8 cellular contexts compared by ENCODE assay signal in the genomic region with DNA sequence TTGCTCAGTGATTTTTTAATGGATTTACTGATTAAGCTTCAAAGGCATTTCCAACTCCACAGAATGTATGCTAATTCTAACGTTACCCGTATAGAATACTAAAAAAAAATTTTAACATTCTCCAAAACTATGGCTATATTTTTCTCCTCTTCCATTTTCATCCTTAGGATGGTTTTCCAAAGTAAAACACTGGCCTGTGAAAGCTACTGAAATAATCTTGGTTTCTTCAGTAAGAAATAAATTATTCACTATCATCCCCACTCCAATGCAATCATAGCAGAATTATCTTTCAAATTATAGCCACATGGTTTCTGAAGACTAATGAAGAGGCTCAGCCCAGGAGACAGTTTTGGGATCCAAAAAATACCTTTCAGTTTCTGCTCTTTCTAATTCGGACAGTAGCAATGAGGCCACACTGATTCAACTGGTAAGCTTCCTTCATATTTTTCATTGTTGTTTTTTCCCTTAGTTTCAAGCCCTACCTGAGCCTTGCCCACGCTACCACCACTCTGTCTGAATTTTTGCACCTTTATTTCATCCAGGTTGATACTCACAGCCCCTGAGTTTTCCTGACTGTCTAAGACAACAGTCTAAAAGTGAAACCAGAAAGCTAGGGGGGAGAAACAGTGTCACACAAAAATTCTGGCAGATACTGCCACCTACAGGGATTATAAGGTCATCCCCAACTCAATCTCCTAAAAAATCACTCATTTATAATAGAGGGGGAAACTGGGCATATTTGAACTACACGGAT.
DNase-seq lines count a peak whose midpoint lies in the region; FAIRE-seq and TF ChIP-seq lines count a peak whose summit lies in the region.

No MANE protein-coding gene starts in this region.

- H3K9me3 ChIP-seq in A673 (ENCODE audit: low read depth, low read length, poor library complexity, severe bottlenecking), result no peaks in the 10 kb centered on the region
- no peaks in the 10 kb centered on the region for H3K9me3 ChIP-seq in HEK293 (ENCODE audit: control insufficient read depth, insufficient read depth, low read depth, low read length)

- CTCF ChIA-PET in A673 (lab: Charles Lee) (interaction anchor here (1.0 to 2.2 kb wide), 3 partner anchors 373 to 1198 kb away, joined by 3 to 7 read pairs (median 7); no protein-coding TSS in a partner anchor), HEK293 (lab: Yijun Ruan, JAX) (interaction anchor here (0.6 to 2.3 kb wide), 13 partner anchors 9 to 469 kb away, joined by 3 to 10 read pairs (median 4); no protein-coding TSS in a partner anchor)

- H3K4me1 ChIP-seq in A673 (ENCODE audit: insufficient read depth, low read length, poor library complexity, severe bottlenecking), result no peaks in the 10 kb centered on the region
- H3K4me1 ChIP-seq in HEK293 (ENCODE audit: control insufficient read depth, insufficient read depth, low read length), result no peaks in the 10 kb centered on the region
- H3K4me1 ChIP-seq in urinary bladder (ENCODE audit: insufficient read depth), result no peaks in the 10 kb centered on the region

- intact Hi-C loops in A673 (cut with micrococcal nuclease; ENCODE audit: unreplicated experiment), result loop anchor here (2.0 to 10.0 kb wide), 7 partner anchors 261 to 1539 kb away; no protein-coding TSS in a partner anchor

- H3K27me3 ChIP-seq in A673 (replicated peaks; ENCODE audit: insufficient read depth, low read depth, low read length, poor library complexity), result no peaks in the 10 kb centered on the region

- DNase-seq in A673 (ENCODE audit: low spot score) (peak; percentile 68), GM12864 (ENCODE audit: low read depth) (peak; percentile 24), LNCaP clone FGC (ENCODE audit: low read depth) (no peak), RCC 7860 (ENCODE audit: low spot score) (peak; percentile 41), coronary artery (ENCODE audit: low spot score) (no peak), lung microvascular endothelial cell (ENCODE audit: low read depth in 2 of 2) (peak; percentile 20 to 55)

- H3K27ac ChIP-seq in A673 (ENCODE audit: low read depth, low read length, poor library complexity, severe bottlenecking) (no peak overlapping the region), HEK293 (ENCODE audit: extremely low read depth, low read depth, low read length) (no peak overlapping the region), coronary artery (no peak overlapping the region), urinary bladder (ENCODE audit: low read depth) (no peak overlapping the region)

- H3K36me3 ChIP-seq in A673 (ENCODE audit: insufficient read depth, low read length, poor library complexity, severe bottlenecking), result no peaks in the 10 kb centered on the region
- H3K36me3 ChIP-seq in HEK293 (ENCODE audit: control insufficient read depth in 2 of 2, insufficient read depth in 1 of 2, low read length in 2 of 2), result no peaks in the 10 kb centered on the region
- no peaks in the 10 kb centered on the region for H3K36me3 ChIP-seq in urinary bladder (ENCODE audit: insufficient read depth)

- peak; percentile 78 for TF ChIP-seq CTCF in A673 (conservative IDR thresholded peaks at IDR 0.05; ENCODE audit: low read depth, low read length)
- peak; percentile 52 for TF ChIP-seq CTCF in GM12864 (IDR thresholded peaks at IDR 0.05; ENCODE audit: low read depth, low read length, missing control alignments)
- TF ChIP-seq CTCF in HEK293 (tag by site-specific recombination; IDR thresholded peaks at IDR 0.05), result no peak
- TF ChIP-seq CTCF in LNCaP clone FGC (IDR thresholded peaks at IDR 0.05; ENCODE audit: control insufficient read depth, extremely low read depth, insufficient read depth), result peak; percentile 48
- no peak for TF ChIP-seq CTCF in coronary artery (IDR thresholded peaks at IDR 0.05)

- FAIRE-seq in RCC 7860 (lab: Jason Lieb, UNC), result peak; percentile 41

- H3K4me3 ChIP-seq in A673 (ENCODE audit: low read depth, low read length, poor library complexity, severe bottlenecking) (peak overlapping the region; percentile 38), GM12864 (ENCODE audit: low read depth, low read length) (peak overlapping the region; percentile 56), HEK293 (ENCODE audit: low read depth, low read length) (no peak overlapping the region; the same call in 1 of the 2 replicates), LNCaP clone FGC (ENCODE audit: low read depth, low read length) (peak overlapping the region; percentile 30), coronary artery (peak overlapping the region; percentile 63), urinary bladder (ENCODE audit: low read depth, low read length) (peak overlapping the region; percentile 15)

- POLR2A ChIA-PET in A673 (lab: Charles Lee; ENCODE audit: low non-redundant PET), result no interaction called here
- POLR2A ChIA-PET in HEK293 (lab: Yijun Ruan, JAX), result no interaction called here

- no TSS peak for BruUV-seq in A673 (replicated peaks; lab: Mats Ljungman, UMichigan)

- 33% methylated on average over 5 of the region's 5 CpGs for WGBS in urinary bladder

TF ChIP-seq in HEK293, 187 proteins besides CTCF, POLR2A, EP300 and RAD21:
- TF ChIP-seq ZNF394 (tag by site-specific recombination; IDR thresholded peaks at IDR 0.05; ENCODE audit: borderline replicate concordance) (no peak), ZNF654 (tag by site-specific recombination; IDR thresholded peaks at IDR 0.05; ENCODE audit: low read depth) (peak; percentile 64)

Comparison
In these comparisons a context has a peak if more than half of its experiments do, and no peak if none do; other contexts are left out.
1. DNase-seq: peak in A673 (single experiment), GM12864 (single experiment), RCC 7860 (single experiment) and lung microvascular endothelial cell (2 of 2); none in LNCaP clone FGC (single experiment) and coronary artery (single experiment).
2. CTCF ChIP-seq: peak in A673 (single experiment), GM12864 (single experiment) and LNCaP clone FGC (single experiment); none in HEK293 (single experiment) and coronary artery (single experiment).